30 cellular contexts compared by ENCODE assay signal in genomic region chr12:70892593-70892992, GRCh38. TPM values are rescaled to one million over a fixed set of nuclear protein-coding genes. Genes with fewer than 3 reads are reported as not detected.
"Had no signal": no experiment of that assay in that cellular context is flagged by ENCODE, and none has a peak within 500 bp of the region (broad histone marks: within the 10 kb centered on the region; RNA-seq: fewer than 3 reads in every experiment).

No MANE protein-coding gene starts in this region.

- H3K27me3 Mint-ChIP-seq: dendritic cell treated with granulocyte-macrophage colony-stimulating factor and Interleukin-4, amounts not matched to agents 40 ng/mL and 50 ng/mL, for 4 days; effector memory CD8-positive, alpha-beta T cell had no signal

- H3K27ac ChIP-seq: colonic mucosa, coronary artery, dorsolateral prefrontal cortex, epithelial cell of prostate, esophagus muscularis mucosa, esophagus squamous epithelium, foreskin keratinocyte, gastrocnemius medialis, gastroesophageal sphincter, heart left ventricle, heart right ventricle had no signal

- H3K27ac Mint-ChIP-seq: dendritic cell treated with granulocyte-macrophage colony-stimulating factor and Interleukin-4, amounts not matched to agents 40 ng/mL and 50 ng/mL, for 4 days; effector memory CD8-positive, alpha-beta T cell; endodermal cell had no signal

- H3K27me3 ChIP-seq: colonic mucosa, esophagus muscularis mucosa, esophagus squamous epithelium, foreskin keratinocyte, gastrocnemius medialis, gastroesophageal sphincter, heart left ventricle had no signal

- H3K4me1 ChIP-seq: colonic mucosa, esophagus muscularis mucosa, esophagus squamous epithelium, foreskin keratinocyte, gastrocnemius medialis, gastroesophageal sphincter, heart left ventricle, heart right ventricle had no signal

- ATAC-seq: effector memory CD8-positive, alpha-beta T cell; esophagus mucosa; foreskin keratinocyte; gastrocnemius medialis; gastroesophageal sphincter; heart left ventricle; heart right ventricle had no signal

- H3K9me3 ChIP-seq: colonic mucosa, esophagus muscularis mucosa, esophagus squamous epithelium, gastrocnemius medialis, gastroesophageal sphincter had no signal

- H3K36me3 ChIP-seq: colonic mucosa, esophagus muscularis mucosa, esophagus squamous epithelium, gastrocnemius medialis, gastroesophageal sphincter, heart left ventricle, heart right ventricle had no signal

- H3K4me3 ChIP-seq: colonic mucosa, coronary artery, dorsolateral prefrontal cortex, esophagus muscularis mucosa, esophagus squamous epithelium, gastrocnemius medialis, gastroesophageal sphincter, heart left ventricle, heart right ventricle had no signal

- DNase-seq: colonic mucosa; cortex of kidney; dermis blood vessel endothelial cell; dorsolateral prefrontal cortex; effector CD4-positive, alpha-beta T cell; effector CD8-positive, alpha-beta T cell; effector memory CD4-positive, alpha-beta T cell; effector memory CD8-positive, alpha-beta T cell; endodermal cell; erythroblast; esophagus squamous epithelium; foreskin fibroblast; foreskin keratinocyte; foreskin melanocyte; gastrocnemius medialis; glutamatergic neuron; head of caudate nucleus; heart left ventricle; heart right ventricle had no signal

- H3K4me1 Mint-ChIP-seq: endodermal cell had no signal

- FAIRE-seq: colon, endometrium, endothelial cell of umbilical vein, frontal cortex had no signal

- H3K4me3 Mint-ChIP-seq: dendritic cell treated with granulocyte-macrophage colony-stimulating factor and Interleukin-4, amounts not matched to agents 40 ng/mL and 50 ng/mL, for 4 days; effector memory CD8-positive, alpha-beta T cell; endodermal cell had no signal

RNA-seq across cellular contexts. Expression of gene PTPRR, which starts 27.9 kb away (rescaled TPM):
- total RNA-seq: dermis blood vessel endothelial cell, esophagus mucosa, fibroblast of villous mesenchyme had no signal
